ENCODE assay signal across 21 cellular contexts in genomic region chr11:58928691-58929090, GRCh38. TPM values are rescaled to one million over a fixed set of nuclear protein-coding genes. Genes with fewer than 3 reads are reported as not detected.
DNase-seq lines count a peak whose midpoint lies in the region; TF ChIP-seq lines count a peak whose summit lies in the region.
"Had no signal": no experiment of that assay in that cellular context is flagged by ENCODE, and none has a peak within 500 bp of the region (broad histone marks: within the 10 kb centered on the region; RNA-seq: fewer than 3 reads in every experiment).

No MANE protein-coding gene starts in this region.

- peaks cover 17% of the 10 kb centered on the region for H3K4me1 Mint-ChIP-seq in type B pancreatic cell (ENCODE audit: unreplicated experiment)

- peak overlapping the region; percentile 75 for H3K27ac Mint-ChIP-seq in type B pancreatic cell
- H3K27ac Mint-ChIP-seq: mesothelial cell of epicardium; natural killer cell treated with Interleukin-12 subunit alpha and Interleukin-12 subunit beta and Interleukin-15 and Interleukin-18, amount 100 ng/mL, for 72 hours; T-cell had no signal

- no peaks in the 10 kb centered on the region for H3K36me3 Mint-ChIP-seq in type B pancreatic cell
- H3K36me3 Mint-ChIP-seq: mesothelial cell of epicardium; natural killer cell treated with Interleukin-12 subunit alpha and Interleukin-12 subunit beta and Interleukin-15 and Interleukin-18, amount 100 ng/mL, for 72 hours; T-cell had no signal

- peak overlapping the region; percentile 69 for H3K9ac ChIP-seq in iPS-18a (ENCODE audit: low read length)
- H3K9ac ChIP-seq: BLaER1 treated with 17β-estradiol and CSF1 and Interleukin-3, amounts not matched to agents 10 nM and 100 nM had no signal

- no peaks in the 10 kb centered on the region for H3K9me3 ChIP-seq in iPS-18a (ENCODE audit: control insufficient read depth, low read depth, low read length)
- H3K9me3 ChIP-seq: BLaER1 treated with 17β-estradiol and CSF1 and Interleukin-3, amounts not matched to agents 10 nM and 100 nM; gastrocnemius medialis; vagina had no signal

- no peak for TF ChIP-seq CTCF in type B pancreatic cell (conservative IDR thresholded peaks at IDR 0.05)

- H3K4me3 ChIP-seq in iPS-18a (ENCODE audit: low read length), result peak overlapping the region; percentile 60
- H3K4me3 ChIP-seq: BLaER1 treated with 17β-estradiol and CSF1 and Interleukin-3, amounts not matched to agents 10 nM and 100 nM; gastrocnemius medialis; vagina had no signal

- peak overlapping the region; percentile 82 for H3K4me3 Mint-ChIP-seq in type B pancreatic cell
- H3K4me3 Mint-ChIP-seq: central memory CD8-positive, alpha-beta T cell; natural killer cell treated with Interleukin-12 subunit alpha and Interleukin-12 subunit beta and Interleukin-15 and Interleukin-18, amount 100 ng/mL, for 72 hours had no signal

- H3K27ac ChIP-seq in iPS-18a (ENCODE audit: low read length), result no peak overlapping the region
- H3K27ac ChIP-seq: BLaER1 treated with 17β-estradiol and CSF1 and Interleukin-3, amounts not matched to agents 10 nM and 100 nM; gastrocnemius medialis; vagina had no signal

- no peaks in the 10 kb centered on the region for H3K36me3 ChIP-seq in iPS-18a (ENCODE audit: control insufficient read depth, low read depth, low read length)
- H3K36me3 ChIP-seq: BLaER1 treated with 17β-estradiol and CSF1 and Interleukin-3, amounts not matched to agents 10 nM and 100 nM; gastrocnemius medialis; vagina had no signal

- DNase-seq in NCI-H510A treated with DMSO at 0.1 percent for 48 hours (lab: John Stamatoyannopoulos, UW) (peak; percentile 18), NCI-H510A (lab: John Stamatoyannopoulos, UW) (no peak), NCI-H774 (lab: John Stamatoyannopoulos, UW) (peak; percentile 65), type B pancreatic cell (ENCODE audit: extremely low spot score, unreplicated experiment) (no peak), MV-4-11 (lab: John Stamatoyannopoulos, UW) (no peak)
- no peak for DNase-seq in activated effector memory CD4-positive, alpha-beta T cell treated with Interleukin-2 at 50 U/mL for 16 hours
- DNase-seq in activated CD4-positive, alpha-beta T cell treated with anti-CD3 and anti-CD28 coated beads, Interleukin-2, amount 50 U/mL, for 4 hours, result no peak
- DNase-seq: activated CD4-positive, alpha-beta T cell treated with anti-CD3 and anti-CD28 coated beads, Interleukin-2, amount 50 U/mL, for 48 hours; activated naive CD4-positive, alpha-beta T cell treated with Interleukin-2 at 50 U/mL for 16 hours; activated T-cell treated with anti-CD3 and anti-CD28 coated beads for 4 hours; gastrocnemius medialis; KG1; left cardiac atrium; NCI-H1105; T-cell had no signal

- H3K27me3 Mint-ChIP-seq in type B pancreatic cell, result peaks cover 6% of the 10 kb centered on the region

- no peaks in the 10 kb centered on the region for H3K27me3 ChIP-seq in iPS-18a (ENCODE audit: control insufficient read depth, insufficient read depth, low read length)
- H3K27me3 ChIP-seq: vagina had no signal

- peaks cover 33% of the 10 kb centered on the region for H3K4me1 ChIP-seq in iPS-18a (ENCODE audit: control insufficient read depth, low read depth, low read length)
- H3K4me1 ChIP-seq: gastrocnemius medialis, vagina had no signal

- H3K9me3 Mint-ChIP-seq in type B pancreatic cell, result no peaks in the 10 kb centered on the region
- H3K9me3 Mint-ChIP-seq: central memory CD8-positive, alpha-beta T cell; mesothelial cell of epicardium; natural killer cell treated with Interleukin-12 subunit alpha and Interleukin-12 subunit beta and Interleukin-15 and Interleukin-18, amount 100 ng/mL, for 72 hours; T-cell had no signal

RNA-seq across cellular contexts. Expression of gene GLYATL1, which starts 10.6 kb away (rescaled TPM):
- 2.5 and 4.5 TPM in 2 replicates for total RNA-seq in type B pancreatic cell (ENCODE audit: low replicate concordance)
- total RNA-seq: left cardiac atrium; natural killer cell treated with Interleukin-12 subunit alpha and Interleukin-12 subunit beta and Interleukin-15 and Interleukin-18, amount 100 ng/mL, for 72 hours; vagina had no signal

Comparison
In these comparisons a context has a peak if more than half of its experiments do, and no peak if none do; other contexts are left out.
1. DNase-seq: peak in NCI-H510A treated with DMSO at 0.1 percent for 48 hours (single experiment) and NCI-H774 (single experiment); none in NCI-H510A (single experiment), type B pancreatic cell (single experiment), activated effector memory CD4-positive, alpha-beta T cell treated with Interleukin-2 at 50 U/mL for 16 hours (single experiment), MV-4-11 (single experiment) and activated CD4-positive, alpha-beta T cell treated with anti-CD3 and anti-CD28 coated beads, Interleukin-2, amount 50 U/mL, for 4 hours (0 of 2).